1 cellular context compared by ENCODE assay signal in genomic region chr16:69132424-69133252, GRCh38.
TF ChIP-seq lines count a peak whose summit lies in the region.

Gene CHTF8 (minus strand): TSS chr16:69132588. CDS start chr16:69121458, 11,130 bp downstream.
Gene UTP4 (plus strand): TSS chr16:69132649. CDS start chr16:69133460, 811 bp downstream.

TF ChIP-seq in HEK293, 187 proteins besides CTCF, POLR2A, EP300 and RAD21 (continued from another document and continues in another):
- TF ChIP-seq, protein P1, sequence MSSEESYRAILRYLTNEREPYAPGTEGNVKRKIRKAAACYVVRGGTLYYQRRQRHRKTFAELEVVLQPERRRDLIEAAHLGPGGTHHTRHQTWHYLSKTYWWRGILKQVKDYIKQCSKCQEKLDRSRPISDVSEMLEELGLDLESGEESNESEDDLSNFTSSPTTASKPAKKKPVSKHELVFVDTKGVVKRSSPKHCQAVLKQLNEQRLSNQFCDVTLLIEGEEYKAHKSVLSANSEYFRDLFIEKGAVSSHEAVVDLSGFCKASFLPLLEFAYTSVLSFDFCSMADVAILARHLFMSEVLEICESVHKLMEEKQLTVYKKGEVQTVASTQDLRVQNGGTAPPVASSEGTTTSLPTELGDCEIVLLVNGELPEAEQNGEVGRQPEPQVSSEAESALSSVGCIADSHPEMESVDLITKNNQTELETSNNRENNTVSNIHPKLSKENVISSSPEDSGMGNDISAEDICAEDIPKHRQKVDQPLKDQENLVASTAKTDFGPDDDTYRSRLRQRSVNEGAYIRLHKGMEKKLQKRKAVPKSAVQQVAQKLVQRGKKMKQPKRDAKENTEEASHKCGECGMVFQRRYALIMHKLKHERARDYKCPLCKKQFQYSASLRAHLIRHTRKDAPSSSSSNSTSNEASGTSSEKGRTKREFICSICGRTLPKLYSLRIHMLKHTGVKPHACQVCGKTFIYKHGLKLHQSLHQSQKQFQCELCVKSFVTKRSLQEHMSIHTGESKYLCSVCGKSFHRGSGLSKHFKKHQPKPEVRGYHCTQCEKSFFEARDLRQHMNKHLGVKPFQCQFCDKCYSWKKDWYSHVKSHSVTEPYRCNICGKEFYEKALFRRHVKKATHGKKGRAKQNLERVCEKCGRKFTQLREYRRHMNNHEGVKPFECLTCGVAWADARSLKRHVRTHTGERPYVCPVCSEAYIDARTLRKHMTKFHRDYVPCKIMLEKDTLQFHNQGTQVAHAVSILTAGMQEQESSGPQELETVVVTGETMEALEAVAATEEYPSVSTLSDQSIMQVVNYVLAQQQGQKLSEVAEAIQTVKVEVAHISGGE (tag by site-specific recombination; conservative IDR thresholded peaks at IDR 0.05; ENCODE audit: low read depth): peak; percentile 89
- TF ChIP-seq ZFP41 (tag by site-specific recombination; IDR thresholded peaks at IDR 0.05; ENCODE audit: borderline replicate concordance) (no peak), ZNF600 (tag by site-specific recombination; IDR thresholded peaks at IDR 0.05) (no peak), ZNF132 (tag by site-specific recombination; IDR thresholded peaks at IDR 0.05; ENCODE audit: borderline replicate concordance) (no peak), ZBTB7A (tag by site-specific recombination; IDR thresholded peaks at IDR 0.05; ENCODE audit: low read depth) (no peak), ZNF202 (tag by site-specific recombination; IDR thresholded peaks at IDR 0.05; ENCODE audit: borderline replicate concordance) (no peak), ZNF24 (tag by site-specific recombination; IDR thresholded peaks at IDR 0.05) (no peak), KLF1 (tag by site-specific recombination; IDR thresholded peaks at IDR 0.05) (0 out of 2 replicates have a peak, but pooled peaks have one; percentile 43), TCF7L2 (IDR thresholded peaks at IDR 0.05; ENCODE audit: borderline replicate concordance, low read depth, low read length) (no peak), SETDB1 (IDR thresholded peaks at IDR 0.05; ENCODE audit: insufficient read length, low read length) (no peak), ZNF544 (tag by site-specific recombination; IDR thresholded peaks at IDR 0.05) (no peak), BCL11A (tag by site-specific recombination; IDR thresholded peaks at IDR 0.05; ENCODE audit: low read depth) (no peak), HOXC10 (CRISPR knock-in tag; IDR thresholded peaks at IDR 0.05) (no peak), EGR2 (tag by site-specific recombination; IDR thresholded peaks at IDR 0.05; ENCODE audit: low read depth) (peak; percentile 46; the same call in 1 of the 2 replicates), ZNF2 (tag by site-specific recombination; IDR thresholded peaks at IDR 0.05) (no peak), ZNF514 (tag by site-specific recombination; IDR thresholded peaks at IDR 0.05) (no peak), ZIC2 (tag by site-specific recombination; IDR thresholded peaks at IDR 0.05) (no peak), ZNF560 (tag by site-specific recombination; IDR thresholded peaks at IDR 0.05; ENCODE audit: borderline replicate concordance) (no peak), ZNF549 (tag by site-specific recombination; IDR thresholded peaks at IDR 0.05) (no peak), PRDM6 (tag by site-specific recombination; IDR thresholded peaks at IDR 0.05) (no peak), ZNF521 (tag by site-specific recombination; IDR thresholded peaks at IDR 0.05) (no peak), ZSCAN16 (tag by site-specific recombination; IDR thresholded peaks at IDR 0.05) (no peak), HOXA7 (CRISPR knock-in tag; IDR thresholded peaks at IDR 0.05; ENCODE audit: borderline replicate concordance) (no peak), ZNF626 (tag by site-specific recombination; IDR thresholded peaks at IDR 0.05) (no peak), GLI2 (tag by site-specific recombination; IDR thresholded peaks at IDR 0.05; ENCODE audit: borderline replicate concordance, low read depth) (no peak), ZNF10 (tag by site-specific recombination; IDR thresholded peaks at IDR 0.05) (no peak), GLI4 (tag by site-specific recombination; IDR thresholded peaks at IDR 0.05) (no peak), ZFP69B (tag by site-specific recombination; IDR thresholded peaks at IDR 0.05) (no peak), ZNF792 (tag by site-specific recombination; IDR thresholded peaks at IDR 0.05) (0 out of 2 replicates have a peak, but pooled peaks have one; percentile 22), ZNF747 (tag by site-specific recombination; IDR thresholded peaks at IDR 0.05) (no peak), GLIS1 (tag by site-specific recombination; IDR thresholded peaks at IDR 0.05) (0 out of 2 replicates have a peak, but pooled peaks have one; percentile 20), ZNF23 (tag by site-specific recombination; IDR thresholded peaks at IDR 0.05; ENCODE audit: borderline replicate concordance) (no peak), ZSCAN23 (tag by site-specific recombination; IDR thresholded peaks at IDR 0.05) (no peak), ZNF449 (tag by site-specific recombination; IDR thresholded peaks at IDR 0.05) (no peak), ZNF433 (tag by site-specific recombination; IDR thresholded peaks at IDR 0.05; ENCODE audit: low read depth) (no peak)
- TF ChIP-seq, protein P2, sequence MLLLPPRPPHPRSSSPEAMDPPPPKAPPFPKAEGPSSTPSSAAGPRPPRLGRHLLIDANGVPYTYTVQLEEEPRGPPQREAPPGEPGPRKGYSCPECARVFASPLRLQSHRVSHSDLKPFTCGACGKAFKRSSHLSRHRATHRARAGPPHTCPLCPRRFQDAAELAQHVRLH (tag by site-specific recombination; IDR thresholded peaks at IDR 0.05): no peak
- TF ChIP-seq, protein P3, sequence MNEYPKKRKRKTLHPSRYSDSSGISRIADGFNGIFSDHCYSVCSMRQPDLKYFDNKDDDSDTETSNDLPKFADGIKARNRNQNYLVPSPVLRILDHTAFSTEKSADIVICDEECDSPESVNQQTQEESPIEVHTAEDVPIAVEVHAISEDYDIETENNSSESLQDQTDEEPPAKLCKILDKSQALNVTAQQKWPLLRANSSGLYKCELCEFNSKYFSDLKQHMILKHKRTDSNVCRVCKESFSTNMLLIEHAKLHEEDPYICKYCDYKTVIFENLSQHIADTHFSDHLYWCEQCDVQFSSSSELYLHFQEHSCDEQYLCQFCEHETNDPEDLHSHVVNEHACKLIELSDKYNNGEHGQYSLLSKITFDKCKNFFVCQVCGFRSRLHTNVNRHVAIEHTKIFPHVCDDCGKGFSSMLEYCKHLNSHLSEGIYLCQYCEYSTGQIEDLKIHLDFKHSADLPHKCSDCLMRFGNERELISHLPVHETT (tag by site-specific recombination; IDR thresholded peaks at IDR 0.05): no peak
- TF ChIP-seq, protein P4, sequence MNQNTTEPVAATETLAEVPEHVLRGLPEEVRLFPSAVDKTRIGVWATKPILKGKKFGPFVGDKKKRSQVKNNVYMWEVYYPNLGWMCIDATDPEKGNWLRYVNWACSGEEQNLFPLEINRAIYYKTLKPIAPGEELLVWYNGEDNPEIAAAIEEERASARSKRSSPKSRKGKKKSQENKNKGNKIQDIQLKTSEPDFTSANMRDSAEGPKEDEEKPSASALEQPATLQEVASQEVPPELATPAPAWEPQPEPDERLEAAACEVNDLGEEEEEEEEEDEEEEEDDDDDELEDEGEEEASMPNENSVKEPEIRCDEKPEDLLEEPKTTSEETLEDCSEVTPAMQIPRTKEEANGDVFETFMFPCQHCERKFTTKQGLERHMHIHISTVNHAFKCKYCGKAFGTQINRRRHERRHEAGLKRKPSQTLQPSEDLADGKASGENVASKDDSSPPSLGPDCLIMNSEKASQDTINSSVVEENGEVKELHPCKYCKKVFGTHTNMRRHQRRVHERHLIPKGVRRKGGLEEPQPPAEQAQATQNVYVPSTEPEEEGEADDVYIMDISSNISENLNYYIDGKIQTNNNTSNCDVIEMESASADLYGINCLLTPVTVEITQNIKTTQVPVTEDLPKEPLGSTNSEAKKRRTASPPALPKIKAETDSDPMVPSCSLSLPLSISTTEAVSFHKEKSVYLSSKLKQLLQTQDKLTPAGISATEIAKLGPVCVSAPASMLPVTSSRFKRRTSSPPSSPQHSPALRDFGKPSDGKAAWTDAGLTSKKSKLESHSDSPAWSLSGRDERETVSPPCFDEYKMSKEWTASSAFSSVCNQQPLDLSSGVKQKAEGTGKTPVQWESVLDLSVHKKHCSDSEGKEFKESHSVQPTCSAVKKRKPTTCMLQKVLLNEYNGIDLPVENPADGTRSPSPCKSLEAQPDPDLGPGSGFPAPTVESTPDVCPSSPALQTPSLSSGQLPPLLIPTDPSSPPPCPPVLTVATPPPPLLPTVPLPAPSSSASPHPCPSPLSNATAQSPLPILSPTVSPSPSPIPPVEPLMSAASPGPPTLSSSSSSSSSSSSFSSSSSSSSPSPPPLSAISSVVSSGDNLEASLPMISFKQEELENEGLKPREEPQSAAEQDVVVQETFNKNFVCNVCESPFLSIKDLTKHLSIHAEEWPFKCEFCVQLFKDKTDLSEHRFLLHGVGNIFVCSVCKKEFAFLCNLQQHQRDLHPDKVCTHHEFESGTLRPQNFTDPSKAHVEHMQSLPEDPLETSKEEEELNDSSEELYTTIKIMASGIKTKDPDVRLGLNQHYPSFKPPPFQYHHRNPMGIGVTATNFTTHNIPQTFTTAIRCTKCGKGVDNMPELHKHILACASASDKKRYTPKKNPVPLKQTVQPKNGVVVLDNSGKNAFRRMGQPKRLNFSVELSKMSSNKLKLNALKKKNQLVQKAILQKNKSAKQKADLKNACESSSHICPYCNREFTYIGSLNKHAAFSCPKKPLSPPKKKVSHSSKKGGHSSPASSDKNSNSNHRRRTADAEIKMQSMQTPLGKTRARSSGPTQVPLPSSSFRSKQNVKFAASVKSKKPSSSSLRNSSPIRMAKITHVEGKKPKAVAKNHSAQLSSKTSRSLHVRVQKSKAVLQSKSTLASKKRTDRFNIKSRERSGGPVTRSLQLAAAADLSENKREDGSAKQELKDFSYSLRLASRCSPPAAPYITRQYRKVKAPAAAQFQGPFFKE (tag by site-specific recombination; IDR thresholded peaks at IDR 0.05; ENCODE audit: borderline replicate concordance): no peak
- TF ChIP-seq, protein P5, sequence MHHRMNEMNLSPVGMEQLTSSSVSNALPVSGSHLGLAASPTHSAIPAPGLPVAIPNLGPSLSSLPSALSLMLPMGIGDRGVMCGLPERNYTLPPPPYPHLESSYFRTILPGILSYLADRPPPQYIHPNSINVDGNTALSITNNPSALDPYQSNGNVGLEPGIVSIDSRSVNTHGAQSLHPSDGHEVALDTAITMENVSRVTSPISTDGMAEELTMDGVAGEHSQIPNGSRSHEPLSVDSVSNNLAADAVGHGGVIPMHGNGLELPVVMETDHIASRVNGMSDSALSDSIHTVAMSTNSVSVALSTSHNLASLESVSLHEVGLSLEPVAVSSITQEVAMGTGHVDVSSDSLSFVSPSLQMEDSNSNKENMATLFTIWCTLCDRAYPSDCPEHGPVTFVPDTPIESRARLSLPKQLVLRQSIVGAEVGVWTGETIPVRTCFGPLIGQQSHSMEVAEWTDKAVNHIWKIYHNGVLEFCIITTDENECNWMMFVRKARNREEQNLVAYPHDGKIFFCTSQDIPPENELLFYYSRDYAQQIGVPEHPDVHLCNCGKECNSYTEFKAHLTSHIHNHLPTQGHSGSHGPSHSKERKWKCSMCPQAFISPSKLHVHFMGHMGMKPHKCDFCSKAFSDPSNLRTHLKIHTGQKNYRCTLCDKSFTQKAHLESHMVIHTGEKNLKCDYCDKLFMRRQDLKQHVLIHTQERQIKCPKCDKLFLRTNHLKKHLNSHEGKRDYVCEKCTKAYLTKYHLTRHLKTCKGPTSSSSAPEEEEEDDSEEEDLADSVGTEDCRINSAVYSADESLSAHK (tag by site-specific recombination; IDR thresholded peaks at IDR 0.05): no peak
- TF ChIP-seq, protein P6, sequence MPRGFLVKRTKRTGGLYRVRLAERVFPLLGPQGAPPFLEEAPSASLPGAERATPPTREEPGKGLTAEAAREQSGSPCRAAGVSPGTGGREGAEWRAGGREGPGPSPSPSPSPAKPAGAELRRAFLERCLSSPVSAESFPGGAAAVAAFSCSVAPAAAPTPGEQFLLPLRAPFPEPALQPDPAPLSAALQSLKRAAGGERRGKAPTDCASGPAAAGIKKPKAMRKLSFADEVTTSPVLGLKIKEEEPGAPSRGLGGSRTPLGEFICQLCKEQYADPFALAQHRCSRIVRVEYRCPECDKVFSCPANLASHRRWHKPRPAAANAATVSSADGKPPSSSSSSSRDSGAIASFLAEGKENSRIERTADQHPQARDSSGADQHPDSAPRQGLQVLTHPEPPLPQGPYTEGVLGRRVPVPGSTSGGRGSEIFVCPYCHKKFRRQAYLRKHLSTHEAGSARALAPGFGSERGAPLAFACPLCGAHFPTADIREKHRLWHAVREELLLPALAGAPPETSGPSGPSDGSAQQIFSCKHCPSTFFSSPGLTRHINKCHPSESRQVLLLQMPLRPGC (tag by site-specific recombination; IDR thresholded peaks at IDR 0.05): no peak
- TF ChIP-seq, protein P7, sequence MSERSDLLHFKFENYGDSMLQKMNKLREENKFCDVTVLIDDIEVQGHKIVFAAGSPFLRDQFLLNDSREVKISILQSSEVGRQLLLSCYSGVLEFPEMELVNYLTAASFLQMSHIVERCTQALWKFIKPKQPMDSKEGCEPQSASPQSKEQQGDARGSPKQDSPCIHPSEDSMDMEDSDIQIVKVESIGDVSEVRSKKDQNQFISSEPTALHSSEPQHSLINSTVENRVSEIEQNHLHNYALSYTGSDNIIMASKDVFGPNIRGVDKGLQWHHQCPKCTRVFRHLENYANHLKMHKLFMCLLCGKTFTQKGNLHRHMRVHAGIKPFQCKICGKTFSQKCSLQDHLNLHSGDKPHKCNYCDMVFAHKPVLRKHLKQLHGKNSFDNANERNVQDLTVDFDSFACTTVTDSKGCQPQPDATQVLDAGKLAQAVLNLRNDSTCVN (tag by site-specific recombination; optimal IDR thresholded peaks at IDR 0.05): peak; percentile 93
